In the genomic region with DNA sequence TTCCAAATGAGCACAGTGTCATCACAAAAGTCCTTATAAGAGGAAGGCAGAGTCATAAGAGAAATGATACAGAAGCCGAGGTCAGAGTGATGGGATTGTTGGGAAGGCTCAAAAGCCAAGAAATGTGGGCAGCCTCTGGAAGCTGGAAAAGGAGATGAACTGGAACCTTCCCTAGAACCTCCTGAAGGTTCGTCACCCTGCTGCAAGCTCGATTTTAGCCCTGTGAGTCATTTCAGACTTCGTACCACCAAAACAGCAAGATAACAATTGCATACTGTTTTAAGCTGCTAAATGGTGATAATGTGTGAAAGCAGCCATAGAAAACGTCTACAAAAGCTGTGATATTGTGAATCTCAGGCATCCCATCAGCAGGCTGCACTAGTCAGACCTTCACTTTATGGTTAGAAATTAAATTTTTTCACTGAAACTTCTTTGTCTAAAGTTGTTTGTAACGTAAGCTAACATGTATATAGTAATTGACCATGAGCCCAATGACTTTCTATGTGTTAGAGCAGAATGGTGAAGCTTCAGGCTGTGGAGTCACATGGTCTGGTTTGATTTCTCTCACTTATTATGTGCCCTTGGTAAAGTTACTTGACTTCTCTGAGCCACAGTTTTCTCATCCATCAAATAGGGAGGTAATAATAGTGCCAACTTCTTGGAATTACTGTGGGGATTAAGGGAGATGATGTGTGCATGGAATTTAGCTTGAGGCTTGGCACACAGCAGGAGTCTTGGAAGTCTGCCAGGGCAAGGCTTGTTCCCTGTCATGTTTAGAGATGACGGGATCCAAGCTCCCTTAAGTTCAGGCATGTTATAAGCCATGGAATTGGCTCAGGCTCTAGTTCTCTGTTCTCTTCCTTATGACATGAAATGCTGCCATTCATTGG, we compare ENCODE assay signal across 10 cellular contexts.
DNase-seq lines count a peak whose midpoint lies in the region; ATAC-seq and TF ChIP-seq lines count a peak whose summit lies in the region.
"Had no signal": no experiment of that assay in that cellular context is flagged by ENCODE, and none has a peak within 500 bp of the region (broad histone marks: within the 10 kb centered on the region; RNA-seq: fewer than 3 reads in every experiment).

No MANE protein-coding gene starts in this region.

- ATAC-seq in IMR-90 (ENCODE audit: low read depth): no peak
- peak; percentile 88 for ATAC-seq in SK-N-SH treated with all-trans-retinoic acid at 6 μM for 48 hours
- ATAC-seq: naive thymus-derived CD8-positive, alpha-beta T cell had no signal

- no peak overlapping the region for H4K5ac ChIP-seq in IMR-90 (ENCODE audit: low read depth, low read length)

- H3K14ac ChIP-seq in IMR-90 (replicated peaks; ENCODE audit: low read depth, low read length): no peak overlapping the region

- dilution Hi-C loops in IMR-90 (cut with HindIII; ENCODE audit: low sequenced_read_pairs, unreplicated experiment): no loop called here

- H2BK5ac ChIP-seq in IMR-90 (ENCODE audit: low read depth, low read length, poor library complexity, severe bottlenecking): no peak overlapping the region

- H3K4ac ChIP-seq in IMR-90 (ENCODE audit: low read depth, low read length): no peak overlapping the region

- POLR2A ChIA-PET in IMR-90 (lab: Charles Lee; ENCODE audit: unreplicated experiment): no interaction called here

- intact Hi-C loops in IMR-90 (cut with micrococcal nuclease) (no loop called here), left ventricle myocardium inferior (cut with micrococcal nuclease) (no loop called here), esophagus squamous epithelium (cut with DNase I) (no loop called here)

- H2AK5ac ChIP-seq in IMR-90 (ENCODE audit: low read depth, low read length): no peak overlapping the region

- H3K79me1 ChIP-seq in IMR-90 (ENCODE audit: low read depth in 1 of 2, low read length in 2 of 2): no peaks in the 10 kb centered on the region

- peak overlapping the region in 1 of 2 experiments; percentile 25; a peak in 1 of 4 replicates for H4K8ac ChIP-seq in IMR-90 (ENCODE audit: low read depth in 2 of 2, low read length in 2 of 2)

- H3K36me3 ChIP-seq in IMR-90 (ENCODE audit: control insufficient read depth, insufficient read depth, low read length): peaks cover 5% of the 10 kb centered on the region
- H3K36me3 ChIP-seq in left ventricle myocardium inferior: no peaks in the 10 kb centered on the region
- peaks cover 0 to 32% (median 0%) of the 10 kb centered on the region in 3 donors for H3K36me3 ChIP-seq in esophagus squamous epithelium

- TF ChIP-seq POLR2A in IMR-90 (IDR thresholded peaks at IDR 0.05; ENCODE audit: low read depth, low read length): no peak
- TF ChIP-seq POLR2A in esophagus squamous epithelium (IDR thresholded peaks at IDR 0.05): no peak

- no peak overlapping the region for H3K56ac ChIP-seq in IMR-90 (ENCODE audit: extremely low read depth, insufficient read depth, low read length)

- no TSS peak for BruUV-seq in IMR-90 (replicated peaks; lab: Mats Ljungman, UMichigan)

- in situ Hi-C loops in IMR-90 (cut with MboI; ENCODE audit: low sequenced_read_pairs): no loop called here
- in situ Hi-C loops in GM13977 (cut with MboI; ENCODE audit: low pct_unique_long_range_greater_than_20kb, low sequenced_read_pairs, unreplicated experiment): no loop called here

- no peaks in the 10 kb centered on the region for H4K20me1 ChIP-seq in IMR-90 (ENCODE audit: insufficient read depth, low read length)

- WGBS in IMR-90 (ENCODE audit: extremely low coverage in 2 of 2, insufficient read length in 1 of 2), 2 experiments: no CpG with 5 or more reads among the region's 7 CpGs
- 45 to 47% methylated on average over 7 of the region's 7 CpGs for WGBS in esophagus squamous epithelium, 2 donors

- H3K27me3 ChIP-seq in IMR-90 (ENCODE audit: control insufficient read depth, insufficient read depth, low read length) (no peaks in the 10 kb centered on the region), left ventricle myocardium inferior (ENCODE audit: low read depth) (no peaks in the 10 kb centered on the region), esophagus squamous epithelium (no peaks in the 10 kb centered on the region)
- H3K27me3 ChIP-seq: ascending aorta had no signal

- no peak for TF ChIP-seq CTCF in AG09309 (IDR thresholded peaks at IDR 0.05; ENCODE audit: control insufficient read depth, insufficient read depth, low read depth, low read length, missing control alignments)
- no peak for TF ChIP-seq CTCF in IMR-90 (conservative IDR thresholded peaks at IDR 0.05; ENCODE audit: low read depth, low read length)
- TF ChIP-seq CTCF in left ventricle myocardium inferior (IDR thresholded peaks at IDR 0.05; ENCODE audit: borderline replicate concordance): no peak
- TF ChIP-seq CTCF in esophagus squamous epithelium (IDR thresholded peaks at IDR 0.05): no peak
- TF ChIP-seq CTCF in GM13977 (IDR thresholded peaks at IDR 0.05; ENCODE audit: extremely low read depth, insufficient read depth, missing control alignments): no peak

- H2BK20ac ChIP-seq in IMR-90 (ENCODE audit: low read depth, low read length): no peak overlapping the region

- H4K91ac ChIP-seq in IMR-90 (ENCODE audit: insufficient read depth, low read depth, low read length): no peak overlapping the region

- H3K23ac ChIP-seq in IMR-90 (ENCODE audit: low read depth, low read length): no peak overlapping the region

- H3K9me1 ChIP-seq in IMR-90 (ENCODE audit: insufficient read depth, low read length): 0 out of 2 replicates have a peak, but pooled peaks cover under 1% of the 10 kb centered on the region

- H3K18ac ChIP-seq in IMR-90 (ENCODE audit: low read depth, low read length): no peak overlapping the region

- no peak overlapping the region for H3K9ac ChIP-seq in IMR-90 (ENCODE audit: low read depth, low read length)

- H3K4me1 ChIP-seq in IMR-90 (ENCODE audit: control insufficient read depth, insufficient read depth, low read length): no peaks in the 10 kb centered on the region; the same call in 1 of the 2 replicates
- no peaks in the 10 kb centered on the region for H3K4me1 ChIP-seq in left ventricle myocardium inferior
- peaks cover 0 to 26% (median 11%) of the 10 kb centered on the region in 3 donors for H3K4me1 ChIP-seq in esophagus squamous epithelium

- no peak overlapping the region for H2BK120ac ChIP-seq in IMR-90 (ENCODE audit: low read depth, low read length)

- DNase-seq in AG09309 (ENCODE audit: low read depth): peak; percentile 39
- peak; percentile 75 for DNase-seq in IMR-90
- peak; percentile 19 for DNase-seq in left ventricle myocardium inferior
- DNase-seq in hepatic stellate cell (ENCODE audit: low spot score): no peak
- DNase-seq in stimulated activated CD4-positive, alpha-beta T cell treated with anti-CD3 and anti-CD28 coated beads, Interleukin-2, amount 100 ng/mL, for 48 hours: no peak
- DNase-seq in esophagus squamous epithelium (lab: John Stamatoyannopoulos, UW): no peak
- no peak for DNase-seq in GM13977 (ENCODE audit: low spot score)
- DNase-seq: naive thymus-derived CD8-positive, alpha-beta T cell had no signal

- H3K9me3 ChIP-seq in IMR-90 (ENCODE audit: control insufficient read depth, insufficient read depth, low read length) (no peaks in the 10 kb centered on the region), left ventricle myocardium inferior (replicated peaks) (no peaks in the 10 kb centered on the region), esophagus squamous epithelium (no peaks in the 10 kb centered on the region)
- H3K9me3 ChIP-seq: ascending aorta had no signal

- no peak overlapping the region for H3K4me3 ChIP-seq in AG09309 (ENCODE audit: control insufficient read depth, low read depth, low read length)
- H3K4me3 ChIP-seq in IMR-90 (ENCODE audit: insufficient read depth, low read depth, low read length): no peak overlapping the region
- no peak overlapping the region for H3K4me3 ChIP-seq in left ventricle myocardium inferior
- no peak overlapping the region for H3K4me3 ChIP-seq in esophagus squamous epithelium
- H3K4me3 ChIP-seq: ascending aorta had no signal

- no peak overlapping the region for H2AK9ac ChIP-seq in IMR-90 (replicated peaks; ENCODE audit: low read depth, low read length, poor library complexity)

- no peak overlapping the region for H2AFZ ChIP-seq in IMR-90 (replicated peaks; ENCODE audit: low read length, poor library complexity)

- CTCF ChIA-PET in IMR-90 (lab: Yijun Ruan, JAX): interaction anchor here (0.9 kb wide), 1 partner anchor 153 kb away, joined by 3 read pairs; no protein-coding TSS in a partner anchor

- H2BK15ac ChIP-seq in IMR-90 (ENCODE audit: low read depth, low read length): peak overlapping the region; percentile 26; the same call in 1 of the 3 replicates

- TF ChIP-seq RAD21 in IMR-90 (IDR thresholded peaks at IDR 0.05; ENCODE audit: low read length): no peak

- no peak overlapping the region for H3K27ac ChIP-seq in IMR-90 (ENCODE audit: insufficient read depth, low read length)
- no peak overlapping the region for H3K27ac ChIP-seq in left ventricle myocardium inferior (replicated peaks)
- peak overlapping the region in 2 of 4 donors; percentile 48 to 57 for H3K27ac ChIP-seq in esophagus squamous epithelium
- H3K27ac ChIP-seq: ascending aorta had no signal

- H3K4me2 ChIP-seq in IMR-90 (ENCODE audit: low read depth, low read length): no peak overlapping the region

TF ChIP-seq in IMR-90, 13 proteins besides CTCF, POLR2A, EP300 and RAD21 (continues in another document):
- TF ChIP-seq, protein P1, sequence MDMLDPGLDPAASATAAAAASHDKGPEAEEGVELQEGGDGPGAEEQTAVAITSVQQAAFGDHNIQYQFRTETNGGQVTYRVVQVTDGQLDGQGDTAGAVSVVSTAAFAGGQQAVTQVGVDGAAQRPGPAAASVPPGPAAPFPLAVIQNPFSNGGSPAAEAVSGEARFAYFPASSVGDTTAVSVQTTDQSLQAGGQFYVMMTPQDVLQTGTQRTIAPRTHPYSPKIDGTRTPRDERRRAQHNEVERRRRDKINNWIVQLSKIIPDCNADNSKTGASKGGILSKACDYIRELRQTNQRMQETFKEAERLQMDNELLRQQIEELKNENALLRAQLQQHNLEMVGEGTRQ (IDR thresholded peaks at IDR 0.05; ENCODE audit: low read depth, low read length): no peak
- no peak for TF ChIP-seq BHLHE40 (IDR thresholded peaks at IDR 0.05; ENCODE audit: low read depth, low read length)
- no peak for TF ChIP-seq NFE2L2 (IDR thresholded peaks at IDR 0.05; ENCODE audit: low read depth, low read length)

TF ChIP-seq in SK-N-SH treated with all-trans-retinoic acid at 6 μM for 48 hours, 23 proteins besides CTCF, POLR2A, EP300 and RAD21:
- peak; percentile 11; the same call in 1 of the 2 replicates for TF ChIP-seq TOX (CRISPR knock-in tag; IDR thresholded peaks at IDR 0.05; ENCODE audit: borderline replicate concordance)
- TF ChIP-seq ZC3H10 (CRISPR knock-in tag; IDR thresholded peaks at IDR 0.05): no peak
- TF ChIP-seq ISL1 (CRISPR knock-in tag; IDR thresholded peaks at IDR 0.05): peak; percentile 36; the same call in 1 of the 2 replicates

Comparison
In these comparisons a context has a peak if more than half of its experiments do, and no peak if none do; other contexts are left out.
1. DNase-seq: peak in AG09309 (single experiment), IMR-90 (single experiment) and left ventricle myocardium inferior (single experiment); none in hepatic stellate cell (single experiment), stimulated activated CD4-positive, alpha-beta T cell treated with anti-CD3 and anti-CD28 coated beads, Interleukin-2, amount 100 ng/mL, for 48 hours (0 of 2), esophagus squamous epithelium (single experiment) and GM13977 (single experiment).